In the genomic region with DNA sequence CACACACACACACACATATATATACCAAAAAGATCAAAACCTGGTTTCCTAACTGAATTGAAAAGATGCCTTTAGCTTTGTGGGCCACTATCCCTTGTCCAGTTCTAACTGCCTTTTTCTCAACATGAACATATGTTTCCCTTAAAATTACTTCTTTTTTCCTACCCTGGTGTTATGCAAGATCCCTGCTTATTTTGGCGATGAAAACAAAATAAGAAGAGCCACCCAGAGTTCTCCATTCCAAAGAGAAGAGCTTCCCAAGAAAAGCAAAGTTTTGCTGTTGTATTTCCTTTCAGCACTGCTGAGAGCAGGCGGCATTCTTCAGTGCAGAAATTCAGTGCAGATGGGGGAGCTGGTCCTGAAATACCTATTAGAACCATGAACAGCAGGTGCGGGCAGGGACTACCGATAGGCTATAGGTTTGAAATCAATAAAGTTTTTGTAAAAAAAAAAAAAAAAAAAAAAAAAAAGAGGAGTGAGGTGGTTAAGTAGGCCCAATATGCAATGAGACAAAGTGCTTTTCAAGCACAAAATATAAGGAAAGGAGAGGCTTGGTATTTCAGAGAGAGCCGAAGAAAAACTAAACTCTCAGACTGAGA, we compare ENCODE assay signal across 1 cellular context.
TF ChIP-seq lines count a peak whose summit lies in the region.

No MANE protein-coding gene starts in this region.

TF ChIP-seq in GM23338, 12 proteins besides CTCF, POLR2A, EP300 and RAD21 (continued from another document):
- TF ChIP-seq, protein P1, sequence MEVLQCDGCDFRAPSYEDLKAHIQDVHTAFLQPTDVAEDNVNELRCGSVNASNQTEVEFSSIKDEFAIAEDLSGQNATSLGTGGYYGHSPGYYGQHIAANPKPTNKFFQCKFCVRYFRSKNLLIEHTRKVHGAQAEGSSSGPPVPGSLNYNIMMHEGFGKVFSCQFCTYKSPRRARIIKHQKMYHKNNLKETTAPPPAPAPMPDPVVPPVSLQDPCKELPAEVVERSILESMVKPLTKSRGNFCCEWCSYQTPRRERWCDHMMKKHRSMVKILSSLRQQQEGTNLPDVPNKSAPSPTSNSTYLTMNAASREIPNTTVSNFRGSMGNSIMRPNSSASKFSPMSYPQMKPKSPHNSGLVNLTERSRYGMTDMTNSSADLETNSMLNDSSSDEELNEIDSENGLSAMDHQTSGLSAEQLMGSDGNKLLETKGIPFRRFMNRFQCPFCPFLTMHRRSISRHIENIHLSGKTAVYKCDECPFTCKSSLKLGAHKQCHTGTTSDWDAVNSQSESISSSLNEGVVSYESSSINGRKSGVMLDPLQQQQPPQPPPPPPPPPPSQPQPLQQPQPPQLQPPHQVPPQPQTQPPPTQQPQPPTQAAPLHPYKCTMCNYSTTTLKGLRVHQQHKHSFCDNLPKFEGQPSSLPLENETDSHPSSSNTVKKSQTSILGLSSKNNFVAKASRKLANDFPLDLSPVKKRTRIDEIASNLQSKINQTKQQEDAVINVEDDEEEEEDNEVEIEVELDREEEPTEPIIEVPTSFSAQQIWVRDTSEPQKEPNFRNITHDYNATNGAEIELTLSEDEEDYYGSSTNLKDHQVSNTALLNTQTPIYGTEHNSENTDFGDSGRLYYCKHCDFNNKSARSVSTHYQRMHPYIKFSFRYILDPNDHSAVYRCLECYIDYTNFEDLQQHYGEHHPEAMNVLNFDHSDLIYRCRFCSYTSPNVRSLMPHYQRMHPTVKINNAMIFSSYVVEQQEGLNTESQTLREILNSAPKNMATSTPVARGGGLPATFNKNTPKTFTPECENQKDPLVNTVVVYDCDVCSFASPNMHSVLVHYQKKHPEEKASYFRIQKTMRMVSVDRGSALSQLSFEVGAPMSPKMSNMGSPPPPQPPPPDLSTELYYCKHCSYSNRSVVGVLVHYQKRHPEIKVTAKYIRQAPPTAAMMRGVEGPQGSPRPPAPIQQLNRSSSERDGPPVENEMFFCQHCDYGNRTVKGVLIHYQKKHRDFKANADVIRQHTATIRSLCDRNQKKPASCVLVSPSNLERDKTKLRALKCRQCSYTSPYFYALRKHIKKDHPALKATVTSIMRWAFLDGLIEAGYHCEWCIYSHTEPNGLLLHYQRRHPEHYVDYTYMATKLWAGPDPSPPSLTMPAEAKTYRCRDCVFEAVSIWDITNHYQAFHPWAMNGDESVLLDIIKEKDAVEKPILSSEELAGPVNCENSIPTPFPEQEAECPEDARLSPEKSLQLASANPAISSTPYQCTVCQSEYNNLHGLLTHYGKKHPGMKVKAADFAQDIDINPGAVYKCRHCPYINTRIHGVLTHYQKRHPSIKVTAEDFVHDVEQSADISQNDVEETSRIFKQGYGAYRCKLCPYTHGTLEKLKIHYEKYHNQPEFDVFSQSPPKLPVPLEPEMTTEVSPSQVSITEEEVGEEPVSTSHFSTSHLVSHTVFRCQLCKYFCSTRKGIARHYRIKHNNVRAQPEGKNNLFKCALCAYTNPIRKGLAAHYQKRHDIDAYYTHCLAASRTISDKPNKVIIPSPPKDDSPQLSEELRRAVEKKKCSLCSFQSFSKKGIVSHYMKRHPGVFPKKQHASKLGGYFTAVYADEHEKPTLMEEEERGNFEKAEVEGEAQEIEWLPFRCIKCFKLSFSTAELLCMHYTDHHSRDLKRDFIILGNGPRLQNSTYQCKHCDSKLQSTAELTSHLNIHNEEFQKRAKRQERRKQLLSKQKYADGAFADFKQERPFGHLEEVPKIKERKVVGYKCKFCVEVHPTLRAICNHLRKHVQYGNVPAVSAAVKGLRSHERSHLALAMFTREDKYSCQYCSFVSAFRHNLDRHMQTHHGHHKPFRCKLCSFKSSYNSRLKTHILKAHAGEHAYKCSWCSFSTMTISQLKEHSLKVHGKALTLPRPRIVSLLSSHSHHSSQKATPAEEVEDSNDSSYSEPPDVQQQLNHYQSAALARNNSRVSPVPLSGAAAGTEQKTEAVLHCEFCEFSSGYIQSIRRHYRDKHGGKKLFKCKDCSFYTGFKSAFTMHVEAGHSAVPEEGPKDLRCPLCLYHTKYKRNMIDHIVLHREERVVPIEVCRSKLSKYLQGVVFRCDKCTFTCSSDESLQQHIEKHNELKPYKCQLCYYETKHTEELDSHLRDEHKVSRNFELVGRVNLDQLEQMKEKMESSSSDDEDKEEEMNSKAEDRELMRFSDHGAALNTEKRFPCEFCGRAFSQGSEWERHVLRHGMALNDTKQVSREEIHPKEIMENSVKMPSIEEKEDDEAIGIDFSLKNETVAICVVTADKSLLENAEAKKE (CRISPR knock-in tag; IDR thresholded peaks at IDR 0.05): no peak
- TF ChIP-seq CREB1 (CRISPR knock-in tag; IDR thresholded peaks at IDR 0.05; ENCODE audit: low read depth): no peak
- TF ChIP-seq POLR2AphosphoS5 (IDR thresholded peaks at IDR 0.05; ENCODE audit: low read depth): no peak
- TF ChIP-seq, protein P2, sequence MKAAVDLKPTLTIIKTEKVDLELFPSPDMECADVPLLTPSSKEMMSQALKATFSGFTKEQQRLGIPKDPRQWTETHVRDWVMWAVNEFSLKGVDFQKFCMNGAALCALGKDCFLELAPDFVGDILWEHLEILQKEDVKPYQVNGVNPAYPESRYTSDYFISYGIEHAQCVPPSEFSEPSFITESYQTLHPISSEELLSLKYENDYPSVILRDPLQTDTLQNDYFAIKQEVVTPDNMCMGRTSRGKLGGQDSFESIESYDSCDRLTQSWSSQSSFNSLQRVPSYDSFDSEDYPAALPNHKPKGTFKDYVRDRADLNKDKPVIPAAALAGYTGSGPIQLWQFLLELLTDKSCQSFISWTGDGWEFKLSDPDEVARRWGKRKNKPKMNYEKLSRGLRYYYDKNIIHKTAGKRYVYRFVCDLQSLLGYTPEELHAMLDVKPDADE (IDR thresholded peaks at IDR 0.05): no peak
- TF ChIP-seq, protein P3, sequence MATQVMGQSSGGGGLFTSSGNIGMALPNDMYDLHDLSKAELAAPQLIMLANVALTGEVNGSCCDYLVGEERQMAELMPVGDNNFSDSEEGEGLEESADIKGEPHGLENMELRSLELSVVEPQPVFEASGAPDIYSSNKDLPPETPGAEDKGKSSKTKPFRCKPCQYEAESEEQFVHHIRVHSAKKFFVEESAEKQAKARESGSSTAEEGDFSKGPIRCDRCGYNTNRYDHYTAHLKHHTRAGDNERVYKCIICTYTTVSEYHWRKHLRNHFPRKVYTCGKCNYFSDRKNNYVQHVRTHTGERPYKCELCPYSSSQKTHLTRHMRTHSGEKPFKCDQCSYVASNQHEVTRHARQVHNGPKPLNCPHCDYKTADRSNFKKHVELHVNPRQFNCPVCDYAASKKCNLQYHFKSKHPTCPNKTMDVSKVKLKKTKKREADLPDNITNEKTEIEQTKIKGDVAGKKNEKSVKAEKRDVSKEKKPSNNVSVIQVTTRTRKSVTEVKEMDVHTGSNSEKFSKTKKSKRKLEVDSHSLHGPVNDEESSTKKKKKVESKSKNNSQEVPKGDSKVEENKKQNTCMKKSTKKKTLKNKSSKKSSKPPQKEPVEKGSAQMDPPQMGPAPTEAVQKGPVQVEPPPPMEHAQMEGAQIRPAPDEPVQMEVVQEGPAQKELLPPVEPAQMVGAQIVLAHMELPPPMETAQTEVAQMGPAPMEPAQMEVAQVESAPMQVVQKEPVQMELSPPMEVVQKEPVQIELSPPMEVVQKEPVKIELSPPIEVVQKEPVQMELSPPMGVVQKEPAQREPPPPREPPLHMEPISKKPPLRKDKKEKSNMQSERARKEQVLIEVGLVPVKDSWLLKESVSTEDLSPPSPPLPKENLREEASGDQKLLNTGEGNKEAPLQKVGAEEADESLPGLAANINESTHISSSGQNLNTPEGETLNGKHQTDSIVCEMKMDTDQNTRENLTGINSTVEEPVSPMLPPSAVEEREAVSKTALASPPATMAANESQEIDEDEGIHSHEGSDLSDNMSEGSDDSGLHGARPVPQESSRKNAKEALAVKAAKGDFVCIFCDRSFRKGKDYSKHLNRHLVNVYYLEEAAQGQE (IDR thresholded peaks at IDR 0.05; ENCODE audit: unreplicated experiment): no peak
